Comparison of ENCODE assay signal across 8 cellular contexts in the genomic region with DNA sequence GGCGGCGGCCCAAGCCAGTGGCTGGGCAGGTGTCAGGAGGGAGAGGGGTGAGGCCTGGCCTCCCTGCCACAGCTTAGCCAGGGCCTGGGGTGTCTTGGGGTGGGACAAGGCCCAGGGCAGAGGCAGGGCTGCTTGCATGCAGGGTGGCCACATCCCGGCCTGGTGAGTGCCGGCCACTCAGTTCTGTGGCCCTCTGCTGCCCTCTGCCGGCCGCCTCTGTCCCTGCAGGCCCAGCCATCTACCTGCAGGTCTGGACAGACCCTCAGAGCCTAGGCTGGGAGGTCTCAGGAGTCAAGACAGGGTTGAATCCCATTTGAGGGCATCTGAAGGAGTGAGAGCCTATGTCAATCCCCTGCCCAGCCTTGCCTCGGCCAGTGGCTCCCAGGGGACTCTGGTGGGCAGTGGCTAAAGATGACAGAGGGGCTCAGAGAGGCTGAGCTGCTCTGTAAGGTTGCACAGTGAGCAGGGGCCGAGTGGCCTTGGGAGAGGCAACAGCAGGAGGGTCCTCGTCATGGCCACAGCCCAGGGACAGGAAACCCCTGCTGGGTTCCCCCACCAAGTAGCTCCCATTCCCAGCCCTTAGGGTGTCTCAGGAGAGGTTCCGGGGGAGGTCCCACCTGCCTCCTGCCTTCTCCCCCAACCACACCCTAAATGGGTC. TPM values are rescaled to one million over a fixed set of nuclear protein-coding genes. Genes with fewer than 3 reads are reported as not detected.
A peak's percentile ranks its signal among the peaks of the same experiment; 100 is the strongest.
DNase-seq lines count a peak whose midpoint lies in the region; ATAC-seq and TF ChIP-seq lines count a peak whose summit lies in the region.
"Not testable (repeated sequence)": the region's sequence is repeated elsewhere in the genome, so short reads cannot be mapped to it uniquely, and the experiment has no call there.

No MANE protein-coding gene starts in this region.

- H3K4me1 Mint-ChIP-seq in CD4-positive, alpha-beta memory T cell; neural progenitor cell: not testable (repeated sequence)

- H3K4me2 ChIP-seq in neural progenitor cell = not testable (repeated sequence)

- not testable (repeated sequence) for H3K4me3 Mint-ChIP-seq in CD4-positive, alpha-beta memory T cell; neural progenitor cell

- POLR2A ChIA-PET in CD4-positive, alpha-beta memory T cell (lab: Charles Lee; ENCODE audit: partially characterized antibody) = not testable (repeated sequence)

- not testable (repeated sequence) for H3K27me3 ChIP-seq in CD4-positive, alpha-beta memory T cell (ENCODE audit: insufficient read depth, low read length); neural progenitor cell

- in situ Hi-C loops in astrocyte of the spinal cord (cut with HindIII; ENCODE audit: low sequenced_read_pairs) = not testable (repeated sequence)

- not testable (repeated sequence) for H3F3A ChIP-seq in neural progenitor cell (ENCODE audit: low read depth)

- H3K79me2 ChIP-seq in neural progenitor cell (ENCODE audit: low read depth) = not testable (repeated sequence)

- H3K36me3 Mint-ChIP-seq in CD4-positive, alpha-beta memory T cell; neural progenitor cell: not testable (repeated sequence)

- ATAC-seq in HG02798 (IDR thresholded peaks at IDR 0.05; ENCODE audit: poor library complexity, unreplicated experiment) (peak; percentile 55), Right ventricle myocardium inferior (peak; percentile 79)

- H3K9ac ChIP-seq in neural progenitor cell = not testable (repeated sequence)

- DNase-seq in CD4-positive, alpha-beta memory T cell = peak; percentile 60 to 77 (median 69)
- DNase-seq in NCI-H774 (lab: John Stamatoyannopoulos, UW) (peak; percentile 1), astrocyte of the spinal cord (ENCODE audit: low read depth, low spot score) (peak; percentile 31), Right ventricle myocardium inferior (ENCODE audit: missing footprints) (peak; percentile 85), neural progenitor cell (ENCODE audit: low spot score) (peak; percentile 81)
- peak; percentile 68 to 69 for DNase-seq in activated CD4-positive, alpha-beta T cell treated with anti-CD3 and anti-CD28 coated beads for 4 hours
- DNase-seq in stimulated activated CD8-positive, alpha-beta memory T cell treated with anti-CD3 and anti-CD28 coated beads, Interleukin-4, amount 100 ng/mL, for 1 hour (ENCODE audit: low read depth in 2 of 2, low spot score in 1 of 2) = peak; percentile 47 to 70

- not testable (repeated sequence) for H3K36me3 ChIP-seq in CD4-positive, alpha-beta memory T cell (ENCODE audit: insufficient read depth, low read length); neural progenitor cell

- not testable (repeated sequence) for H3K4me3 ChIP-seq in CD4-positive, alpha-beta memory T cell (ENCODE audit: low read length in 2 of 2); astrocyte of the spinal cord (ENCODE audit: low read depth, low read length); neural progenitor cell

- H3K9me3 ChIP-seq in CD4-positive, alpha-beta memory T cell (ENCODE audit: control insufficient read depth in 1 of 2, low read length in 2 of 2); neural progenitor cell (ENCODE audit: low read depth): not testable (repeated sequence)

- H4K20me1 ChIP-seq in neural progenitor cell (ENCODE audit: low read depth) = not testable (repeated sequence)

- not testable (repeated sequence) for H2AFZ ChIP-seq in neural progenitor cell (replicated peaks)

- not testable (repeated sequence) for H3K27me3 Mint-ChIP-seq in CD4-positive, alpha-beta memory T cell; neural progenitor cell (ENCODE audit: insufficient read depth, low read depth)

- intact Hi-C loops in CD4-positive, alpha-beta memory T cell (cut with micrococcal nuclease) = loop anchor here (1.0 to 2.0 kb wide), 2 partner anchors 129 to 315 kb away; no protein-coding TSS in a partner anchor
- intact Hi-C loops in Right ventricle myocardium inferior (cut with DNase I) = loop anchor here (1.0 kb wide), 1 partner anchor 129 kb away; no protein-coding TSS in a partner anchor

- H3K27ac Mint-ChIP-seq in CD4-positive, alpha-beta memory T cell; neural progenitor cell: not testable (repeated sequence)

- CTCF ChIA-PET in CD4-positive, alpha-beta memory T cell (lab: Charles Lee; ENCODE audit: partially characterized antibody) = interaction anchor here (0.6 to 2.8 kb wide), 5 partner anchors 7 to 157 kb away, joined by 3 to 31 read pairs (median 4); no protein-coding TSS in a partner anchor

- TF ChIP-seq CTCF in astrocyte of the spinal cord (IDR thresholded peaks at IDR 0.05; ENCODE audit: low read depth, low read length) (peak; percentile 87), neural progenitor cell (IDR thresholded peaks at IDR 0.05) (peak; percentile 74)

- H3K9me3 Mint-ChIP-seq in CD4-positive, alpha-beta memory T cell; neural progenitor cell: not testable (repeated sequence)

- not testable (repeated sequence) for H3K4me1 ChIP-seq in CD4-positive, alpha-beta memory T cell (ENCODE audit: insufficient read depth, low read length); neural progenitor cell

- H3K27ac ChIP-seq in CD4-positive, alpha-beta memory T cell (ENCODE audit: low read depth, low read length); neural progenitor cell: not testable (repeated sequence)

RNA-seq across cellular contexts. Expression of a gene that starts 17.7 kb away (rescaled TPM):
- total RNA-seq in CD4-positive, alpha-beta memory T cell = 1 to 10 TPM; 2.1 to 2.7 TPM
- polyA plus RNA-seq in CD4-positive, alpha-beta memory T cell = 1 to 10 TPM; 1.7 to 6.3 TPM
- 1.2 TPM for total RNA-seq in Right ventricle myocardium inferior
- 6.3 and 20.9 TPM in 2 replicates for total RNA-seq in neural progenitor cell (ENCODE audit: low replicate concordance)

RNA-seq across cellular contexts. Expression of a gene that starts 34.0 kb away (rescaled TPM):
- total RNA-seq in CD4-positive, alpha-beta memory T cell = 10 to 100 TPM; 39.9 to 44.6 TPM
- 100 to 1,000 TPM; 120 to 145 TPM for polyA plus RNA-seq in CD4-positive, alpha-beta memory T cell
- 44.2 TPM for total RNA-seq in Right ventricle myocardium inferior
- 22.3 and 59.2 TPM in 2 replicates for total RNA-seq in neural progenitor cell (ENCODE audit: low replicate concordance)

Comparison
In these comparisons a context has a peak if more than half of its experiments do, and no peak if none do; other contexts are left out.
1. DNase-seq: peak in every context shown above with its lines; median percentile 85 in Right ventricle myocardium inferior; 81 in neural progenitor cell; 69 in CD4-positive, alpha-beta memory T cell; 68 in activated CD4-positive, alpha-beta T cell treated with anti-CD3 and anti-CD28 coated beads for 4 hours; 58 in stimulated activated CD8-positive, alpha-beta memory T cell treated with anti-CD3 and anti-CD28 coated beads, Interleukin-4, amount 100 ng/mL, for 1 hour; 31 in astrocyte of the spinal cord; 1 in NCI-H774.